8 cellular contexts compared by ENCODE assay signal in the genomic region with DNA sequence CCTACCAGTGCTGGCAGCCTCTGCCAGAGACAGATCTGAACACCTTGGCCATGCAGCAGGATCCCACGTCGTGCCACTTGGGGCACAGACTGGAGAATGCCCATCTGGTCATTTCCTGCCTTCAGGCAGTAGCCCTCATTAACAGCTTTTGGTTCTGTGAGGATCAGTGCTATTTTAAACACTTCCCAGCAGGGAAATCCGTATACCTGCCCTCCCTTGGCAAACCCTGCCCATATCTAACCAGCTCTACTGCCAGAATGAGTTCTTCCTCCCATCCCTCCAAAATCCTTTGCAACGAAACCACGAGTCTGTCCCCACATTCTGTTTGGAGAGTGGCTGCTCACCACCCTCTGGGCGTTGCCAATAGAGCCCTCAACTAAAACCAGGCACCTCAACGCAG.
"Had no signal": no experiment of that assay in that cellular context is flagged by ENCODE, and none has a peak within 500 bp of the region (broad histone marks: within the 10 kb centered on the region; RNA-seq: fewer than 3 reads in every experiment).

No MANE protein-coding gene starts in this region.

- H3K9me3 ChIP-seq: HAP-1 had no signal

- H3K27ac ChIP-seq: GM23248 had no signal

- H3K4me1 ChIP-seq: HAP-1 had no signal

- H2AFZ ChIP-seq: GM23248 had no signal

- DNase-seq: GM23248, GOT3, H7, HFFc6, IMR-90 had no signal

- H3K9ac ChIP-seq: GM23248 had no signal

- H3K36me3 ChIP-seq: HAP-1 had no signal

- H3K4me3 ChIP-seq: GM23248, HAP-1, K562 had no signal

- ATAC-seq: HCT116, K562 had no signal
